Comparison of ENCODE assay signal across 9 cellular contexts in the genomic region with DNA sequence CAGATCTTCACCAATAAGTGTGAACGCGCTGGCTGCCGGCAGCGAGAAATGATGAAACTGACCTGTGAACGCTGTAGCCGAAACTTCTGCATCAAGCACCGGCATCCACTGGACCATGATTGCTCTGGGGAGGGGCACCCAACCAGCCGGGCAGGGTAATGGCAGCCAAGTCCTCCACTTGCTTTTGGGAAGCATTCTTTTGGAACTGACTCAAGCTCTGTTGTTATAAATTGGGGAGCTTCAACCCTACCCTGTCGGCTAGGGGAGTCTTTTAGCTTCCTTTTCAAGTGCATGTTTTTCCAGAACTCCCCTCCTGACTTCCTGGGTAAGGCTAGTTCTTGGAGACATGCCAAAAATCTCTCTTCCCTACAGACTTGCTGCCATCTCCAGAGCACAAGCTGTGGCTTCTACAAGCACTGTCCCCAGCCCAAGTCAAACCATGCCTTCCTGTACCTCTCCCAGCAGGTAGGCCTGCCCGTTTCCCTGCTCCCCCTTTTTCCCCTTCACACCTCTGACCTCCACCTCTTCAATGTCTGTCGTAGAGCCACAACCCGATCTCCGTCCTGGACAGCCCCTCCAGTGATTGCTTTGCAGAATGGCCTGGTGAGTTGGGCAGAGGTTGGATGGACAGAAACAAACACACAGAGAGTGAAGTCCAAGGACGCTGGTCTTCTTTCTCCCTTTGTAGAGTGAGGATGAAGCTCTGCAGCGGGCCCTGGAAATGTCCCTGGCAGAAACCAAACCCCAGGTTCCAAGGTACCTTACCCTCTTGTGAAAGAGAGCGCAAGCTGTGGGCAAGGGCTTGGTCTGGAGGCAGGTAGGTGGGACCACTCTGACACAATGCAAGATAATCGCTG. TPM values are rescaled to one million over a fixed set of nuclear protein-coding genes. Genes with fewer than 3 reads are reported as not detected.
A peak's percentile ranks its signal among the peaks of the same experiment; 100 is the strongest.
DNase-seq lines count a peak whose midpoint lies in the region; ATAC-seq, FAIRE-seq and TF ChIP-seq lines count a peak whose summit lies in the region.
"Had no signal": no experiment of that assay in that cellular context is flagged by ENCODE, and none has a peak within 500 bp of the region (broad histone marks: within the 10 kb centered on the region; RNA-seq: fewer than 3 reads in every experiment).

No MANE protein-coding gene starts in this region.

- H3K27ac ChIP-seq in tibial nerve = peak overlapping the region in 3 of 4 donors; percentile 97 to 99 (median 99)

- no peaks in the 10 kb centered on the region for H3K27me3 ChIP-seq in tibial nerve

- no peaks in the 10 kb centered on the region for H3K27me3 Mint-ChIP-seq in activated T-cell treated with anti-CD3 and anti-CD28 coated beads, Interleukin-2, amount 50 U/mL, for 72 hours (ENCODE audit: low read depth)
- H3K27me3 Mint-ChIP-seq in activated CD8-positive, alpha-beta T cell treated with anti-CD3 and anti-CD28 coated beads, Interleukin-2, amount 10 ng/mL, durations not matched to agents 7 days and 5 days (ENCODE audit: low read depth) = no peaks in the 10 kb centered on the region

- H3K27ac Mint-ChIP-seq in activated T-cell treated with anti-CD3 and anti-CD28 coated beads, Interleukin-2, amount 50 U/mL, for 72 hours = peak overlapping the region; percentile 9
- peak overlapping the region; percentile 96 for H3K27ac Mint-ChIP-seq in activated CD8-positive, alpha-beta T cell treated with anti-CD3 and anti-CD28 coated beads, Interleukin-2, amount 10 ng/mL, durations not matched to agents 7 days and 5 days

- no peak for ATAC-seq in activated T-cell treated with anti-CD3 and anti-CD28 coated beads, Interleukin-2, amount 50 U/mL, for 72 hours (replicated peaks in 1 of 2)
- no peak for ATAC-seq in activated CD8-positive, alpha-beta T cell treated with anti-CD3 and anti-CD28 coated beads, Interleukin-2, amount 10 ng/mL, durations not matched to agents 7 days and 5 days
- ATAC-seq in omental fat pad (ENCODE audit: low FRiP score) = no peak

- POLR2A ChIA-PET in activated CD8-positive, alpha-beta T cell treated with anti-CD3 and anti-CD28 coated beads, Interleukin-2, amount 10 ng/mL, durations not matched to agents 7 days and 5 days (lab: Charles Lee) = interaction anchor here (1.2 to 5.3 kb wide), 10 partner anchors 26 to 46 kb away, joined by 3 to 49 read pairs (median 6); a partner anchor contains a TSS

- H3K9me3 ChIP-seq in tibial nerve = no peaks in the 10 kb centered on the region

- H3K4me3 ChIP-seq in tibial nerve = peak overlapping the region in 2 of 4 donors; percentile 73 to 82

- H3K9me3 Mint-ChIP-seq in activated T-cell treated with anti-CD3 and anti-CD28 coated beads, Interleukin-2, amount 50 U/mL, for 72 hours = peaks cover 0 to 3% of the 10 kb centered on the region in 2 donors
- peaks cover 5% of the 10 kb centered on the region for H3K9me3 Mint-ChIP-seq in activated CD8-positive, alpha-beta T cell treated with anti-CD3 and anti-CD28 coated beads, Interleukin-2, amount 10 ng/mL, durations not matched to agents 7 days and 5 days (ENCODE audit: insufficient read depth)

- TF ChIP-seq EP300 in tibial nerve (IDR thresholded peaks at IDR 0.05) = no peak

- peaks cover 0 to 51% (median 13%) of the 10 kb centered on the region in 3 donors for H3K36me3 ChIP-seq in tibial nerve

- FAIRE-seq in GM12891 (lab: Jason Lieb, UNC) = no peak

- no peak for DNase-seq in activated T-cell treated with anti-CD3 and anti-CD28 coated beads, Interleukin-2, amount 50 U/mL, for 72 hours
- no peak for DNase-seq in activated T-cell treated with anti-CD3 and anti-CD28 coated beads, Interleukin-2, amount 50 U/mL, for 48 hours
- DNase-seq in activated CD8-positive, alpha-beta T cell treated with anti-CD3 and anti-CD28 coated beads, Interleukin-2, amount 10 ng/mL, durations not matched to agents 7 days and 5 days = no peak
- peak; percentile 21 for DNase-seq in iris pigment epithelial cell (ENCODE audit: low read depth)
- no peak for DNase-seq in tibial nerve (ENCODE audit: low spot score in 2 of 2)
- DNase-seq in stimulated activated CD4-positive, alpha-beta T cell treated with anti-CD3 and anti-CD28 coated beads, Interleukin-12 subunit alpha, Interleukin-12 subunit beta, amount 100 ng/mL, for 4 hours = no peak
- no peak for DNase-seq in omental fat pad (ENCODE audit: low spot score)
- no peak for DNase-seq in GM12891 (ENCODE audit: insufficient read length, low spot score)
- DNase-seq: activated CD4-positive, CD25-positive, alpha-beta regulatory T cell treated with anti-CD3 and anti-CD28 coated beads, Interleukin-2, amount 50 U/mL, for 72 hours had no signal

- peak overlapping the region; percentile 79 to 83 for H3K4me3 Mint-ChIP-seq in activated T-cell treated with anti-CD3 and anti-CD28 coated beads, Interleukin-2, amount 50 U/mL, for 72 hours
- peak overlapping the region; percentile 86 for H3K4me3 Mint-ChIP-seq in activated CD8-positive, alpha-beta T cell treated with anti-CD3 and anti-CD28 coated beads, Interleukin-2, amount 10 ng/mL, durations not matched to agents 7 days and 5 days

- 70 to 76% methylated on average over 17 of the region's 17 CpGs for WGBS in tibial nerve, 2 donors

- TF ChIP-seq CTCF in tibial nerve (IDR thresholded peaks at IDR 0.05) = no peak
- TF ChIP-seq CTCF in omental fat pad (IDR thresholded peaks at IDR 0.05) = no peak

- H3K36me3 Mint-ChIP-seq in activated T-cell treated with anti-CD3 and anti-CD28 coated beads, Interleukin-2, amount 50 U/mL, for 72 hours (ENCODE audit: insufficient read depth in 2 of 2) = peaks cover 1 to 7% of the 10 kb centered on the region in 2 donors
- H3K36me3 Mint-ChIP-seq in activated CD8-positive, alpha-beta T cell treated with anti-CD3 and anti-CD28 coated beads, Interleukin-2, amount 10 ng/mL, durations not matched to agents 7 days and 5 days (ENCODE audit: low read depth) = peaks cover 54% of the 10 kb centered on the region

- TF ChIP-seq POLR2A in tibial nerve (IDR thresholded peaks at IDR 0.05) = no peak
- TF ChIP-seq POLR2A in GM12891 (IDR thresholded peaks at IDR 0.05; ENCODE audit: low read depth, low read length) = no peak

- peaks cover 0 to 23% (median 12%) of the 10 kb centered on the region in 4 donors for H3K4me1 ChIP-seq in tibial nerve

- H3K4me1 Mint-ChIP-seq in activated T-cell treated with anti-CD3 and anti-CD28 coated beads, Interleukin-2, amount 50 U/mL, for 72 hours (ENCODE audit: low read depth) = peaks cover 52% of the 10 kb centered on the region
- H3K4me1 Mint-ChIP-seq in activated CD8-positive, alpha-beta T cell treated with anti-CD3 and anti-CD28 coated beads, Interleukin-2, amount 10 ng/mL, durations not matched to agents 7 days and 5 days (ENCODE audit: low read depth) = peaks cover 63% of the 10 kb centered on the region

- CTCF ChIA-PET in activated CD8-positive, alpha-beta T cell treated with anti-CD3 and anti-CD28 coated beads, Interleukin-2, amount 10 ng/mL, durations not matched to agents 7 days and 5 days (lab: Charles Lee) = interaction anchor here (0.7 to 4.6 kb wide), 10 partner anchors 12 to 156 kb away, joined by 3 to 49 read pairs (median 8); a partner anchor contains a TSS

TF ChIP-seq in GM12891, 5 proteins besides CTCF, POLR2A, EP300 and RAD21:
- TF ChIP-seq PAX5 (IDR thresholded peaks at IDR 0.05; ENCODE audit: insufficient read depth, low read length, severe bottlenecking) = no peak
- no peak for TF ChIP-seq POLR2AphosphoS5 (IDR thresholded peaks at IDR 0.05; ENCODE audit: low read depth, low read length)
- TF ChIP-seq POU2F2 (IDR thresholded peaks at IDR 0.05; ENCODE audit: low read depth, low read length) = no peak
- no peak for TF ChIP-seq SPI1 (IDR thresholded peaks at IDR 0.05; ENCODE audit: low read depth, low read length)
- no peak for TF ChIP-seq TAF1 (IDR thresholded peaks at IDR 0.05; ENCODE audit: low read depth, low read length)
TF ChIP-seq in GM12891: peak in this region for 0.

RNA-seq across cellular contexts. Expression of a gene that starts 1.5 kb away (rescaled TPM):
- 10 to 100 TPM; 45.5 to 47.7 TPM for total RNA-seq in activated T-cell treated with anti-CD3 and anti-CD28 coated beads, Interleukin-2, amount 50 U/mL, for 72 hours
- total RNA-seq in activated CD8-positive, alpha-beta T cell treated with anti-CD3 and anti-CD28 coated beads, Interleukin-2, amount 10 ng/mL, durations not matched to agents 7 days and 5 days = 10 to 100 TPM; 57.0 to 59.5 TPM
- total RNA-seq in tibial nerve (10 to 100 TPM; 30.3 to 58.8 (median 50.5) TPM), omental fat pad (10 to 100 TPM; 25.1 to 57.1 (median 40.1) TPM)
- 16.0 TPM for polyA plus RNA-seq in GM12891 (2012; ENCODE audit: low read depth, missing spikeins)

RNA-seq across cellular contexts. Expression of a gene that starts 10.6 kb away (rescaled TPM):
- total RNA-seq in activated T-cell treated with anti-CD3 and anti-CD28 coated beads, Interleukin-2, amount 50 U/mL, for 72 hours = 1 to 10 TPM; 8.5 to 8.8 TPM
- 10 to 100 TPM; 11.6 to 11.9 TPM for total RNA-seq in activated CD8-positive, alpha-beta T cell treated with anti-CD3 and anti-CD28 coated beads, Interleukin-2, amount 10 ng/mL, durations not matched to agents 7 days and 5 days
- total RNA-seq in tibial nerve (10 to 100 TPM; 22.7 to 43.2 (median 36.1) TPM), omental fat pad (10 to 100 TPM; 24.1 to 35.6 (median 28.8) TPM)
- 17.4 TPM for polyA plus RNA-seq in GM12891 (2012; ENCODE audit: low read depth, missing spikeins)

RNA-seq across cellular contexts. Expression of a gene that starts 21.3 kb away (rescaled TPM):
- 10 to 100 TPM; 48.5 to 51.4 TPM for total RNA-seq in activated T-cell treated with anti-CD3 and anti-CD28 coated beads, Interleukin-2, amount 50 U/mL, for 72 hours
- total RNA-seq in activated CD8-positive, alpha-beta T cell treated with anti-CD3 and anti-CD28 coated beads, Interleukin-2, amount 10 ng/mL, durations not matched to agents 7 days and 5 days = 10 to 100 TPM; 51.7 to 53.8 TPM
- total RNA-seq in tibial nerve (10 to 100 TPM; 23.4 to 40.0 (median 30.5) TPM), omental fat pad (10 to 100 TPM; 24.4 to 52.2 (median 38.6) TPM)
- polyA plus RNA-seq in GM12891 (2012; ENCODE audit: low read depth, missing spikeins) = 14.9 TPM

RNA-seq across cellular contexts. Expression of a gene that starts 21.5 kb away (rescaled TPM):
- 100 to 1,000 TPM; 101 to 117 TPM for total RNA-seq in activated T-cell treated with anti-CD3 and anti-CD28 coated beads, Interleukin-2, amount 50 U/mL, for 72 hours
- total RNA-seq in activated CD8-positive, alpha-beta T cell treated with anti-CD3 and anti-CD28 coated beads, Interleukin-2, amount 10 ng/mL, durations not matched to agents 7 days and 5 days = 100 to 1,000 TPM; 106 to 114 TPM
- 100 to 1,000 TPM in 2 of 4 donors, 10 to 100 TPM in 2; 84.5 to 106 (median 97.6) TPM for total RNA-seq in tibial nerve
- total RNA-seq in omental fat pad = 10 to 100 TPM; 13.5 to 77.4 (median 22.7) TPM
- 55.5 TPM for polyA plus RNA-seq in GM12891 (2012; ENCODE audit: low read depth, missing spikeins)

RNA-seq across cellular contexts. Expression of a gene that starts 30.0 kb away (rescaled TPM):
- total RNA-seq in activated T-cell treated with anti-CD3 and anti-CD28 coated beads, Interleukin-2, amount 50 U/mL, for 72 hours = 10 to 100 TPM; 53.7 to 66.8 TPM
- 100 to 1,000 TPM; 104 to 111 TPM for total RNA-seq in activated CD8-positive, alpha-beta T cell treated with anti-CD3 and anti-CD28 coated beads, Interleukin-2, amount 10 ng/mL, durations not matched to agents 7 days and 5 days
- 10 to 100 TPM; 45.8 to 59.4 (median 54.3) TPM for total RNA-seq in tibial nerve
- total RNA-seq in omental fat pad = 10 to 100 TPM; 48.5 to 73.9 (median 57.7) TPM
- polyA plus RNA-seq in GM12891 (2012; ENCODE audit: low read depth, missing spikeins) = 28.0 TPM
